In the genomic region with DNA sequence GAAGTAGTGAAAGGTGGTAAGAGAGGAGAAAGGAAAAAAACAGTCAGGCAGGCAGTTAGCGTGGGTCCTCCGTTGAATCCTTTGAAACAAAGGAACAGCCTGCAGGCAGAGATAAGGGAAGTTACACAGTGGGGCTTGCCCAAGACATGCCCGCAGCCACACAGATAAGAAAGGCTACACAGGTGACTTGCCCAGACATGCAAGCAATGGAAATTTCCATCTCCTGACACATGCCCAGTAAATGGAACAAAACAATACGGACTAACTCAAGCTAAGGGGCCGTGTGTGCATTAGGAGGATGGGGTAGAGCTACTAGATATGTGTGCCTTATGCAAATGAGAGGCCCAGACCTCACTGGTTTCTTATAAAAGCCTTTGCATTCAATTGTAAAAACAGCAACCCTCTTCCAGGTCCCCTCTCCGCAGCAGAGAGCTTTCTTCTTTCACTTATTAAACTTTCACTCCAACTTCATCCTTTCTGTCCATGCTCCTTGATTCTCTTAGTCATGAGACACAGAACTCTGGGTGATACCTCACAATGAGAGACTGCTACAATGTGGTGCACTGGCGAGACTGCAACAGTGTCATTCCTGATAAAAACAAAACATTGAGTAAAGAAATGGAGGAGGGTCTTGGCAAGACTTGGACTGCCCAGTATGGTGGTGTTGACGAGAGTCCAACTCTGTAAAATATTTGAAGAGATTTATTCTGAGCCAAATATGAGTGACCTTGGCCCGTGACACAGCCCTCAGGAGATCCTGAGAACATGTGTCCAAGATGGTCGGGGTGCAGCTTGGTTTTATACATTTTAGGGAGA, we compare ENCODE assay signal across 12 cellular contexts.
DNase-seq lines count a peak whose midpoint lies in the region; ATAC-seq and TF ChIP-seq lines count a peak whose summit lies in the region.
"Had no signal": no experiment of that assay in that cellular context is flagged by ENCODE, and none has a peak within 500 bp of the region (broad histone marks: within the 10 kb centered on the region; RNA-seq: fewer than 3 reads in every experiment).

No MANE protein-coding gene starts in this region.

- WGBS in stomach, 5 donors, result 41 to 55% (median 47%) methylated on average over 9 to 10 of the region's 10 CpGs

- H3K27me3 Mint-ChIP-seq in activated CD4-positive, alpha-beta memory T cell treated with anti-CD3 and anti-CD28 coated beads, Interleukin-2, amount 10 ng/mL, durations not matched to agents 7 days and 5 days, result no peaks in the 10 kb centered on the region
- H3K27me3 Mint-ChIP-seq in activated CD4-positive, alpha-beta memory T cell treated with anti-CD3 and anti-CD28 coated beads for 36 hours, result no peaks in the 10 kb centered on the region
- no peaks in the 10 kb centered on the region for H3K27me3 Mint-ChIP-seq in WTC11 (ENCODE audit: low read depth)
- no peaks in the 10 kb centered on the region for H3K27me3 Mint-ChIP-seq in activated CD4-positive, alpha-beta T cell treated with anti-CD3 and anti-CD28 coated beads, Interleukin-2, amount 10 ng/mL, durations not matched to agents 7 days and 5 days

- DNase-seq in activated CD4-positive, alpha-beta memory T cell treated with anti-CD3 and anti-CD28 coated beads, Interleukin-2, amount 10 ng/mL, durations not matched to agents 7 days and 5 days, result no peak
- DNase-seq in activated CD4-positive, alpha-beta memory T cell treated with anti-CD3 and anti-CD28 coated beads for 36 hours, result no peak
- DNase-seq in WTC11 (ENCODE audit: low spot score) (no peak), stomach (peak; percentile 76), inferior parietal cortex (ENCODE audit: extremely low spot score) (no peak), mucosa of descending colon (no peak)
- no peak for DNase-seq in activated CD4-positive, alpha-beta T cell treated with anti-CD3 and anti-CD28 coated beads, Interleukin-2, amount 10 ng/mL, durations not matched to agents 7 days and 5 days
- DNase-seq: H7; Peyer's patch; stimulated activated CD4-positive, alpha-beta T cell treated with anti-CD3 and anti-CD28 coated beads, Interleukin-12 subunit alpha, Interleukin-12 subunit beta, amount 100 ng/mL, for 4 hours had no signal

- H3K36me3 Mint-ChIP-seq in activated CD4-positive, alpha-beta memory T cell treated with anti-CD3 and anti-CD28 coated beads, Interleukin-2, amount 10 ng/mL, durations not matched to agents 7 days and 5 days (ENCODE audit: low read depth), result no peaks in the 10 kb centered on the region
- no peaks in the 10 kb centered on the region for H3K36me3 Mint-ChIP-seq in activated CD4-positive, alpha-beta memory T cell treated with anti-CD3 and anti-CD28 coated beads for 36 hours
- peaks cover 8% of the 10 kb centered on the region for H3K36me3 Mint-ChIP-seq in WTC11
- H3K36me3 Mint-ChIP-seq in activated CD4-positive, alpha-beta T cell treated with anti-CD3 and anti-CD28 coated beads, Interleukin-2, amount 10 ng/mL, durations not matched to agents 7 days and 5 days (ENCODE audit: low read depth), result no peaks in the 10 kb centered on the region
- H3K36me3 Mint-ChIP-seq: activated naive CD4-positive, alpha-beta T cell treated with anti-CD3 and anti-CD28 coated beads, Interleukin-2, amount 50 U/mL, for 72 hours had no signal

- no peak for TF ChIP-seq EP300 in stomach (IDR thresholded peaks at IDR 0.05)

- TF ChIP-seq CTCF in WTC11 (IDR thresholded peaks at IDR 0.05), result no peak
- no peak for TF ChIP-seq CTCF in stomach (IDR thresholded peaks at IDR 0.05)
- no peak for TF ChIP-seq CTCF in mucosa of descending colon (IDR thresholded peaks at IDR 0.05)

- H3K9me3 Mint-ChIP-seq in activated CD4-positive, alpha-beta memory T cell treated with anti-CD3 and anti-CD28 coated beads, Interleukin-2, amount 10 ng/mL, durations not matched to agents 7 days and 5 days, result peaks cover 2% of the 10 kb centered on the region
- H3K9me3 Mint-ChIP-seq in activated CD4-positive, alpha-beta memory T cell treated with anti-CD3 and anti-CD28 coated beads for 36 hours, result no peaks in the 10 kb centered on the region
- peaks cover 6% of the 10 kb centered on the region for H3K9me3 Mint-ChIP-seq in WTC11
- no peaks in the 10 kb centered on the region for H3K9me3 Mint-ChIP-seq in activated CD4-positive, alpha-beta T cell treated with anti-CD3 and anti-CD28 coated beads, Interleukin-2, amount 10 ng/mL, durations not matched to agents 7 days and 5 days

- ATAC-seq in WTC11, result peak; percentile 65
- ATAC-seq in mucosa of descending colon, result no peak

- no peaks in the 10 kb centered on the region for H3K27me3 ChIP-seq in HUES48 (ENCODE audit: control insufficient read depth, insufficient read depth, low read length)
- H3K27me3 ChIP-seq in stomach, result no peaks in the 10 kb centered on the region
- H3K27me3 ChIP-seq: Peyer's patch had no signal

- H3K27ac ChIP-seq in HUES48 (ENCODE audit: low read depth, low read length), result peak overlapping the region; percentile 42
- peak overlapping the region in 4 of 5 donors; percentile 24 to 72 (median 50) for H3K27ac ChIP-seq in stomach
- H3K27ac ChIP-seq: Peyer's patch had no signal

- no peaks in the 10 kb centered on the region for H3K36me3 ChIP-seq in HUES48 (ENCODE audit: control insufficient read depth, insufficient read depth, low read length)
- H3K36me3 ChIP-seq in stomach, result no peaks in the 10 kb centered on the region
- no peaks in the 10 kb centered on the region for H3K36me3 ChIP-seq in mucosa of descending colon (ENCODE audit: low read depth)
- H3K36me3 ChIP-seq: Peyer's patch had no signal

- H3K9me3 ChIP-seq in HUES48 (ENCODE audit: control insufficient read depth, insufficient read depth, low read length) (peaks cover 5% of the 10 kb centered on the region; the same call in 1 of the 2 replicates), stomach (peaks cover 0 to 6% (median 0%) of the 10 kb centered on the region in 4 donors), mucosa of descending colon (no peaks in the 10 kb centered on the region)
- H3K9me3 ChIP-seq: Peyer's patch had no signal

- POLR2A ChIA-PET in activated CD4-positive, alpha-beta memory T cell treated with anti-CD3 and anti-CD28 coated beads, Interleukin-2, amount 10 ng/mL, durations not matched to agents 7 days and 5 days (lab: Charles Lee), result no interaction called here
- POLR2A ChIA-PET in activated CD4-positive, alpha-beta memory T cell treated with anti-CD3 and anti-CD28 coated beads for 36 hours (lab: Charles Lee), result no interaction called here
- POLR2A ChIA-PET in WTC11 (lab: Charles Lee), result no interaction called here
- POLR2A ChIA-PET in activated CD4-positive, alpha-beta T cell treated with anti-CD3 and anti-CD28 coated beads, Interleukin-2, amount 10 ng/mL, durations not matched to agents 7 days and 5 days (lab: Charles Lee), result no interaction called here

- TF ChIP-seq POLR2A in stomach (IDR thresholded peaks at IDR 0.05), result no peak

- CTCF ChIA-PET in activated CD4-positive, alpha-beta memory T cell treated with anti-CD3 and anti-CD28 coated beads, Interleukin-2, amount 10 ng/mL, durations not matched to agents 7 days and 5 days (lab: Charles Lee), result no interaction called here
- CTCF ChIA-PET in activated CD4-positive, alpha-beta memory T cell treated with anti-CD3 and anti-CD28 coated beads for 36 hours (lab: Charles Lee), result no interaction called here
- CTCF ChIA-PET in WTC11 (lab: Charles Lee), result no interaction called here
- CTCF ChIA-PET in activated CD4-positive, alpha-beta T cell treated with anti-CD3 and anti-CD28 coated beads, Interleukin-2, amount 10 ng/mL, durations not matched to agents 7 days and 5 days (lab: Charles Lee), result no interaction called here

- H3K4me3 Mint-ChIP-seq in activated CD4-positive, alpha-beta memory T cell treated with anti-CD3 and anti-CD28 coated beads, Interleukin-2, amount 10 ng/mL, durations not matched to agents 7 days and 5 days, result no peak overlapping the region
- no peak overlapping the region for H3K4me3 Mint-ChIP-seq in activated CD4-positive, alpha-beta memory T cell treated with anti-CD3 and anti-CD28 coated beads for 36 hours
- no peak overlapping the region for H3K4me3 Mint-ChIP-seq in WTC11
- no peak overlapping the region for H3K4me3 Mint-ChIP-seq in activated CD4-positive, alpha-beta T cell treated with anti-CD3 and anti-CD28 coated beads, Interleukin-2, amount 10 ng/mL, durations not matched to agents 7 days and 5 days

- H3K4me1 ChIP-seq in HUES48 (ENCODE audit: control insufficient read depth, insufficient read depth, low read length) (peaks cover 11% of the 10 kb centered on the region), stomach (peaks cover 0 to 6% (median 0%) of the 10 kb centered on the region in 4 donors), mucosa of descending colon (ENCODE audit: low read depth) (no peaks in the 10 kb centered on the region)
- H3K4me1 ChIP-seq: Peyer's patch had no signal

- no peak overlapping the region for H3K4me3 ChIP-seq in HUES48 (ENCODE audit: low read depth, low read length)
- H3K4me3 ChIP-seq in stomach, result no peak overlapping the region
- H3K4me3 ChIP-seq in mucosa of descending colon, result no peak overlapping the region
- H3K4me3 ChIP-seq: Peyer's patch had no signal

- H3K4me1 Mint-ChIP-seq in activated CD4-positive, alpha-beta memory T cell treated with anti-CD3 and anti-CD28 coated beads, Interleukin-2, amount 10 ng/mL, durations not matched to agents 7 days and 5 days, result no peaks in the 10 kb centered on the region
- no peaks in the 10 kb centered on the region for H3K4me1 Mint-ChIP-seq in activated CD4-positive, alpha-beta memory T cell treated with anti-CD3 and anti-CD28 coated beads for 36 hours (ENCODE audit: low read depth)
- H3K4me1 Mint-ChIP-seq in WTC11, result peaks cover 33% of the 10 kb centered on the region
- peaks cover 2% of the 10 kb centered on the region for H3K4me1 Mint-ChIP-seq in activated CD4-positive, alpha-beta T cell treated with anti-CD3 and anti-CD28 coated beads, Interleukin-2, amount 10 ng/mL, durations not matched to agents 7 days and 5 days

- H3K9ac ChIP-seq in HUES48 (ENCODE audit: low read depth, low read length), result no peak overlapping the region

- intact Hi-C loops in activated CD4-positive, alpha-beta memory T cell treated with anti-CD3 and anti-CD28 coated beads for 36 hours (cut with micrococcal nuclease), result no loop called here
- intact Hi-C loops in stomach (cut with DNase I; ENCODE audit: low total_unique reads), result no loop called here
- intact Hi-C loops in mucosa of descending colon (cut with DNase I, micrococcal nuclease), result no loop called here

- H3K27ac Mint-ChIP-seq in activated CD4-positive, alpha-beta memory T cell treated with anti-CD3 and anti-CD28 coated beads, Interleukin-2, amount 10 ng/mL, durations not matched to agents 7 days and 5 days, result peak overlapping the region; percentile 44
- H3K27ac Mint-ChIP-seq in activated CD4-positive, alpha-beta memory T cell treated with anti-CD3 and anti-CD28 coated beads for 36 hours, result no peak overlapping the region
- H3K27ac Mint-ChIP-seq in WTC11, result peak overlapping the region; percentile 98
- H3K27ac Mint-ChIP-seq in activated CD4-positive, alpha-beta T cell treated with anti-CD3 and anti-CD28 coated beads, Interleukin-2, amount 10 ng/mL, durations not matched to agents 7 days and 5 days, result no peak overlapping the region

Comparison
In these comparisons a context has a peak if more than half of its experiments do, and no peak if none do; other contexts are left out.
1. H3K27ac Mint-ChIP-seq: peak in activated CD4-positive, alpha-beta memory T cell treated with anti-CD3 and anti-CD28 coated beads, Interleukin-2, amount 10 ng/mL, durations not matched to agents 7 days and 5 days (single experiment) and WTC11 (single experiment); none in activated CD4-positive, alpha-beta memory T cell treated with anti-CD3 and anti-CD28 coated beads for 36 hours (single experiment) and activated CD4-positive, alpha-beta T cell treated with anti-CD3 and anti-CD28 coated beads, Interleukin-2, amount 10 ng/mL, durations not matched to agents 7 days and 5 days (single experiment).